9 cellular contexts compared by ENCODE assay signal in genomic region chr11:88300888-88301477, GRCh38. TPM values are rescaled to one million over a fixed set of nuclear protein-coding genes. Genes with fewer than 3 reads are reported as not detected.
DNase-seq lines count a peak whose midpoint lies in the region; ATAC-seq, FAIRE-seq and TF ChIP-seq lines count a peak whose summit lies in the region.
"Had no signal": no experiment of that assay in that cellular context is flagged by ENCODE, and none has a peak within 500 bp of the region (broad histone marks: within the 10 kb centered on the region; RNA-seq: fewer than 3 reads in every experiment).

No MANE protein-coding gene starts in this region.

- H3K4me3 ChIP-seq in iPS-18a (ENCODE audit: low read length) = peak overlapping the region; percentile 15

- H3K27me3 ChIP-seq in iPS-18a (ENCODE audit: control insufficient read depth, insufficient read depth, low read length) = no peaks in the 10 kb centered on the region

- no peak overlapping the region for H3K9ac ChIP-seq in iPS-18a (ENCODE audit: low read length)

- no peak for DNase-seq in GM12891 (ENCODE audit: insufficient read length, low spot score)
- DNase-seq in NCI-H524 treated with DMSO at 0.1 percent for 48 hours (lab: John Stamatoyannopoulos, UW) = no peak
- DNase-seq in amniotic stem cell (lab: John Stamatoyannopoulos, UW) = no peak
- DNase-seq in NCI-H1694 (lab: John Stamatoyannopoulos, UW) = no peak
- DNase-seq in stimulated activated CD4-positive, alpha-beta T cell treated with anti-CD3 and anti-CD28 coated beads, Interleukin-4, amount 100 ng/mL, for 24 hours = no peak
- DNase-seq: stimulated activated CD4-positive, alpha-beta T cell treated with anti-CD3 and anti-CD28 coated beads, Interleukin-2, amount 100 ng/mL, for 24 hours had no signal

- H3K9me3 ChIP-seq in iPS-18a (ENCODE audit: control insufficient read depth, low read depth, low read length) = no peaks in the 10 kb centered on the region

- H3K4me1 ChIP-seq in iPS-18a (ENCODE audit: control insufficient read depth, low read depth, low read length) = peaks cover 48% of the 10 kb centered on the region

- ATAC-seq in GM21381 (IDR thresholded peaks at IDR 0.05; ENCODE audit: unreplicated experiment) (peak; percentile 84), HG03342 (IDR thresholded peaks at IDR 0.05; ENCODE audit: unreplicated experiment) (peak; percentile 79)

- TF ChIP-seq POLR2A in GM12891 (IDR thresholded peaks at IDR 0.05; ENCODE audit: low read depth, low read length) = no peak

- peaks cover 81% of the 10 kb centered on the region for H3K36me3 ChIP-seq in iPS-18a (ENCODE audit: control insufficient read depth, low read depth, low read length)

- FAIRE-seq in GM12891 (lab: Jason Lieb, UNC) = peak; percentile 84

- peak overlapping the region; percentile 66 for H3K27ac ChIP-seq in iPS-18a (ENCODE audit: low read length)

TF ChIP-seq in GM12891, 5 proteins besides CTCF, POLR2A, EP300 and RAD21:
- TF ChIP-seq POLR2AphosphoS5 (IDR thresholded peaks at IDR 0.05; ENCODE audit: low read depth, low read length) (no peak), TAF1 (IDR thresholded peaks at IDR 0.05; ENCODE audit: low read depth, low read length) (no peak), SPI1 (IDR thresholded peaks at IDR 0.05; ENCODE audit: low read depth, low read length) (no peak), PAX5 (IDR thresholded peaks at IDR 0.05; ENCODE audit: insufficient read depth, low read length, severe bottlenecking) (no peak)

RNA-seq across cellular contexts. Expression of gene CTSC, which starts 36.6 kb away (rescaled TPM):
- polyA plus RNA-seq in GM12891 (2012; ENCODE audit: low read depth, missing spikeins) = 254 TPM
